9 cellular contexts compared by ENCODE assay signal in genomic region chr3:128053614-128054013, GRCh38. TPM values are rescaled to one million over a fixed set of nuclear protein-coding genes. Genes with fewer than 3 reads are reported as not detected.
A peak's percentile ranks its signal among the peaks of the same experiment; 100 is the strongest.
DNase-seq lines count a peak whose midpoint lies in the region; ATAC-seq and TF ChIP-seq lines count a peak whose summit lies in the region.
"Had no signal": no experiment of that assay in that cellular context is flagged by ENCODE, and none has a peak within 500 bp of the region (broad histone marks: within the 10 kb centered on the region; RNA-seq: fewer than 3 reads in every experiment).

No MANE protein-coding gene starts in this region.

- no peaks in the 10 kb centered on the region for H3K27me3 Mint-ChIP-seq in stimulated activated naive CD8-positive, alpha-beta T cell treated with anti-CD3 and anti-CD28 coated beads, Interleukin-15, Interleukin-2, amounts not matched to agents 100 ng/mL and 50 ng/mL, for 24 hours
- H3K27me3 Mint-ChIP-seq in MCF 10A (ENCODE audit: insufficient read depth, unreplicated experiment), result no peaks in the 10 kb centered on the region

- H3K9me3 Mint-ChIP-seq in stimulated activated naive CD8-positive, alpha-beta T cell treated with anti-CD3 and anti-CD28 coated beads, Interleukin-15, Interleukin-2, amounts not matched to agents 100 ng/mL and 50 ng/mL, for 24 hours, result no peaks in the 10 kb centered on the region
- no peaks in the 10 kb centered on the region for H3K9me3 Mint-ChIP-seq in MCF 10A (ENCODE audit: unreplicated experiment)

- no peak for TF ChIP-seq CTCF in MCF 10A (IDR thresholded peaks at IDR 0.05; ENCODE audit: unreplicated experiment)

- no peak for DNase-seq in stimulated activated naive CD8-positive, alpha-beta T cell treated with anti-CD3 and anti-CD28 coated beads, Interleukin-15, Interleukin-2, amounts not matched to agents 100 U/mL and 50 U/mL, for 24 hours
- DNase-seq in MCF 10A (ENCODE audit: unreplicated experiment) (no peak), CD1c-positive myeloid dendritic cell (ENCODE audit: extremely low spot score) (no peak), kidney glomerular epithelial cell (lab: John Stamatoyannopoulos, UW) (no peak), SKM-1 treated with dmso at 0.1 percent for 144 hours (lab: John Stamatoyannopoulos, UW; ENCODE audit: unreplicated experiment) (no peak)

- peak overlapping the region; percentile 69 for H3K27ac Mint-ChIP-seq in stimulated activated naive CD8-positive, alpha-beta T cell treated with anti-CD3 and anti-CD28 coated beads, Interleukin-15, Interleukin-2, amounts not matched to agents 100 ng/mL and 50 ng/mL, for 24 hours
- H3K27ac Mint-ChIP-seq in MCF 10A (ENCODE audit: low read depth, unreplicated experiment), result peak overlapping the region; percentile 92

- CTCF ChIA-PET in MCF 10A (lab: Yijun Ruan, JAX), result interaction anchor here (1.1 to 2.1 kb wide), 3 partner anchors 14 to 360 kb away, joined by 3 to 13 read pairs (median 4); no protein-coding TSS in a partner anchor

- peak overlapping the region; percentile 87 for H3K9ac ChIP-seq in mucosa of stomach (ENCODE audit: low read length)

- H3K36me3 ChIP-seq in mucosa of stomach (ENCODE audit: control insufficient read depth, insufficient read depth, low read length), result no peaks in the 10 kb centered on the region

- BruUV-seq in MCF 10A (replicated peaks; lab: Mats Ljungman, UMichigan), result no TSS peak

- intact Hi-C loops in MCF 10A (cut with micrococcal nuclease), result no loop called here

- peak overlapping the region; percentile 78 for H3K4me3 ChIP-seq in mucosa of stomach (ENCODE audit: low read length)

- ATAC-seq in stimulated activated naive CD8-positive, alpha-beta T cell treated with anti-CD3 and anti-CD28 coated beads, Interleukin-15, Interleukin-2, amounts not matched to agents 100 U/mL and 50 U/mL, for 24 hours, result no peak
- no peak for ATAC-seq in HG03565 (IDR thresholded peaks at IDR 0.05; ENCODE audit: unreplicated experiment)
- ATAC-seq: activated CD4-positive, CD25-positive, alpha-beta regulatory T cell treated with anti-CD3 and anti-CD28 coated beads, Interleukin-2, amount 50 U/mL, for 24 hours had no signal

- H3K27me3 ChIP-seq in mucosa of stomach (ENCODE audit: control insufficient read depth, insufficient read depth, low read length), result no peaks in the 10 kb centered on the region

- POLR2A ChIA-PET in MCF 10A (lab: Yijun Ruan, JAX), result interaction anchor here (0.6 to 3.0 kb wide), 16 partner anchors 10 to 674 kb away, joined by 3 to 17 read pairs (median 4); partner anchors contain the start of genes MCM2 and RUVBL1

- H3K4me3 Mint-ChIP-seq in stimulated activated naive CD8-positive, alpha-beta T cell treated with anti-CD3 and anti-CD28 coated beads, Interleukin-15, Interleukin-2, amounts not matched to agents 100 ng/mL and 50 ng/mL, for 24 hours, result peak overlapping the region; percentile 98
- peak overlapping the region; percentile 100 for H3K4me3 Mint-ChIP-seq in MCF 10A (ENCODE audit: unreplicated experiment)

- peaks cover 51% of the 10 kb centered on the region for H3K36me3 Mint-ChIP-seq in stimulated activated naive CD8-positive, alpha-beta T cell treated with anti-CD3 and anti-CD28 coated beads, Interleukin-15, Interleukin-2, amounts not matched to agents 100 ng/mL and 50 ng/mL, for 24 hours (ENCODE audit: low read depth)
- peaks cover 56% of the 10 kb centered on the region for H3K36me3 Mint-ChIP-seq in MCF 10A (ENCODE audit: insufficient read depth, unreplicated experiment)

- H3K4me1 ChIP-seq in mucosa of stomach (ENCODE audit: control insufficient read depth, insufficient read depth, low read length), result peaks cover 16% of the 10 kb centered on the region

- peaks cover 41% of the 10 kb centered on the region for H3K4me1 Mint-ChIP-seq in stimulated activated naive CD8-positive, alpha-beta T cell treated with anti-CD3 and anti-CD28 coated beads, Interleukin-15, Interleukin-2, amounts not matched to agents 100 ng/mL and 50 ng/mL, for 24 hours (ENCODE audit: low read depth)
- peaks cover 37% of the 10 kb centered on the region for H3K4me1 Mint-ChIP-seq in MCF 10A (ENCODE audit: insufficient read depth, unreplicated experiment)

- no peaks in the 10 kb centered on the region for H3K9me3 ChIP-seq in mucosa of stomach (ENCODE audit: control insufficient read depth, low read length)

RNA-seq across cellular contexts. Expression of gene SEC61A1, which starts 1.4 kb away (rescaled TPM):
- 418 and 519 TPM in 2 replicates for total RNA-seq in MCF 10A (2022)
